In genomic region chr5:173328896-173329369, GRCh38 we compare ENCODE assay signal across 8 cellular contexts. TPM values are rescaled to one million over a fixed set of nuclear protein-coding genes. Genes with fewer than 3 reads are reported as not detected.
A peak's percentile ranks its signal among the peaks of the same experiment; 100 is the strongest.
DNase-seq lines count a peak whose midpoint lies in the region; ATAC-seq and TF ChIP-seq lines count a peak whose summit lies in the region.

No MANE protein-coding gene starts in this region.

- H3K27me3 ChIP-seq in Panc1 (ENCODE audit: control insufficient read depth, insufficient read depth, low read length) (no peaks in the 10 kb centered on the region), dorsolateral prefrontal cortex (peaks cover 0 to 78% (median 57%) of the 10 kb centered on the region in 45 donors)

- in situ Hi-C loops in Panc1 (cut with HindIII; ENCODE audit: low pct_unique_long_range_greater_than_20kb, low sequenced_read_pairs): no loop called here

- TSS peak; percentile 76 for BruUV-seq in Panc1 (replicated peaks; lab: Mats Ljungman, UMichigan)

- H3K4me3 ChIP-seq in Panc1 (ENCODE audit: low read depth in 2 of 2, low read length in 2 of 2) (peak overlapping the region; percentile 64 to 92), dorsolateral prefrontal cortex (peak overlapping the region in 58 of 59 donors; percentile 18 to 76 (median 52))

- no peaks in the 10 kb centered on the region for H3K9me3 ChIP-seq in Panc1 (ENCODE audit: control insufficient read depth, insufficient read depth, low read depth, low read length)

- H3K27ac ChIP-seq in Panc1 (ENCODE audit: low read length) (peak overlapping the region; percentile 86), dorsolateral prefrontal cortex (no peak overlapping the region)

- peaks cover 0 to 1% (median 0%) of the 10 kb centered on the region in 9 donors for H3K9me3 Mint-ChIP-seq in naive thymus-derived CD8-positive, alpha-beta T cell

- peaks cover 4% of the 10 kb centered on the region; the same call in 1 of the 2 replicates for H3K36me3 ChIP-seq in Panc1 (ENCODE audit: control insufficient read depth, insufficient read depth, low read length)

- H3K4me1 ChIP-seq in Panc1 (ENCODE audit: control insufficient read depth, insufficient read depth, low read length): peaks cover 16% of the 10 kb centered on the region

- peak; percentile 5 for DNase-seq in activated naive CD4-positive, alpha-beta T cell treated with Interleukin-2 at 50 U/mL for 16 hours
- no peak for DNase-seq in activated naive CD4-positive, alpha-beta T cell (lab: John Stamatoyannopoulos, UW)
- DNase-seq in Panc1 (ENCODE audit: low read depth, low spot score): no peak
- no peak for DNase-seq in dorsolateral prefrontal cortex
- no peak for DNase-seq in naive thymus-derived CD8-positive, alpha-beta T cell
- DNase-seq in NCI-H187 (lab: John Stamatoyannopoulos, UW): no peak

- CTCF ChIA-PET in Panc1 (lab: Charles Lee): interaction anchor here (0.6 to 0.7 kb wide), 3 partner anchors 188 to 576 kb away, joined by 4 to 7 read pairs (median 4); no protein-coding TSS in a partner anchor

- TF ChIP-seq CTCF in Panc1 (IDR thresholded peaks at IDR 0.05) (no peak), dorsolateral prefrontal cortex (IDR thresholded peaks at IDR 0.05 in 54 of 56, conservative IDR thresholded peaks at IDR 0.05 in 2 of 56; ENCODE audit: low read depth in 1 of 56, partially characterized antibody in 56 of 56) (no peak)

- H3K36me3 Mint-ChIP-seq in naive thymus-derived CD8-positive, alpha-beta T cell: no peaks in the 10 kb centered on the region

- peaks cover 14 to 32% (median 30%) of the 10 kb centered on the region in 4 donors for H3K4me1 Mint-ChIP-seq in naive thymus-derived CD8-positive, alpha-beta T cell

- peaks cover 41 to 89% (median 64%) of the 10 kb centered on the region in 5 donors for H3K27me3 Mint-ChIP-seq in naive thymus-derived CD8-positive, alpha-beta T cell

- H3K27ac Mint-ChIP-seq in naive thymus-derived CD8-positive, alpha-beta T cell: no peak overlapping the region

- peak overlapping the region in 9 of 10 donors; percentile 39 to 82 (median 74) for H3K4me3 Mint-ChIP-seq in naive thymus-derived CD8-positive, alpha-beta T cell

- intact Hi-C loops in Panc1 (cut with micrococcal nuclease; ENCODE audit: unreplicated experiment): no loop called here
- intact Hi-C loops in dorsolateral prefrontal cortex (cut with DNase I): no loop called here

- ATAC-seq in Panc1: peak; percentile 31
- no peak for ATAC-seq in naive thymus-derived CD8-positive, alpha-beta T cell
- no peak for ATAC-seq in HG03039 (IDR thresholded peaks at IDR 0.05; ENCODE audit: unreplicated experiment)
- ATAC-seq in GM19328 (IDR thresholded peaks at IDR 0.05; ENCODE audit: unreplicated experiment): no peak

- POLR2A ChIA-PET in Panc1 (lab: Charles Lee): interaction anchor here (1.5 kb wide), 1 partner anchor 13 kb away, joined by 4 read pairs; no protein-coding TSS in a partner anchor
- POLR2A ChIA-PET in naive thymus-derived CD8-positive, alpha-beta T cell (lab: Charles Lee): no interaction called here

RNA-seq across cellular contexts. Expression of gene STC2, which starts 0.7 kb away (rescaled TPM):
- total RNA-seq in Panc1 (2021; ENCODE audit: unreplicated experiment): 32.2 TPM
- polyA plus RNA-seq in Panc1 (2012; ENCODE audit: insufficient read length): 87.0 TPM
- 1 to 10 TPM in 93 of 120 experiments, under 1 TPM in 27; 0.25 to 8.7 (median 1.7) TPM for total RNA-seq in dorsolateral prefrontal cortex
- not detected for total RNA-seq in naive thymus-derived CD8-positive, alpha-beta T cell
- polyA plus RNA-seq in naive thymus-derived CD8-positive, alpha-beta T cell: not detected
